In the genomic region with DNA sequence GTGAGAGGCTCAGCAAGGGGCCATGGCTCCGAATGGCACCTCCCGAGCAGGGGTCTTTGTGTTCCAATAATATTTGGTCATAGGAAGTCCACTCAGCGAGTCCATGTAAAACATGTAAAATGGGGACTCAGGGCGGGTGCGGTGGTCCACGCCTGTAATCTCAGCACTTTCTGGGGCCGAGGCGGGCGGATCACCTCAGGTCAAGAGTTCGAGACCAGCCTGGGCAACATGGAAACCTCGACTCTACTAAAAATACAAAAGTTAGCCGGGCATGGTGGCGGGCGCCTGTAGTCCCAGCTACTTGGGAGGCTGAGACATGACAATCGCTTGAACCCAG, we compare ENCODE assay signal across 9 cellular contexts. TPM values are rescaled to one million over a fixed set of nuclear protein-coding genes. Genes with fewer than 3 reads are reported as not detected.
A peak's percentile ranks its signal among the peaks of the same experiment; 100 is the strongest.
DNase-seq lines count a peak whose midpoint lies in the region; ATAC-seq and TF ChIP-seq lines count a peak whose summit lies in the region.
"Had no signal": no experiment of that assay in that cellular context is flagged by ENCODE, and none has a peak within 500 bp of the region (broad histone marks: within the 10 kb centered on the region; RNA-seq: fewer than 3 reads in every experiment).

No MANE protein-coding gene starts in this region.

- H3K4me2 ChIP-seq in hepatocyte (peak overlapping the region; percentile 93), smooth muscle cell (peak overlapping the region; percentile 87)

- no peaks in the 10 kb centered on the region for H3K36me3 Mint-ChIP-seq in mesothelial cell of epicardium

- peaks cover 14% of the 10 kb centered on the region for H3K4me1 ChIP-seq in Panc1 (ENCODE audit: control insufficient read depth, insufficient read depth, low read length)
- H3K4me1 ChIP-seq in hepatocyte (ENCODE audit: insufficient read depth), result peaks cover 4% of the 10 kb centered on the region
- no peaks in the 10 kb centered on the region for H3K4me1 ChIP-seq in smooth muscle cell (ENCODE audit: low read depth)

- H3K27me3 ChIP-seq in Panc1 (ENCODE audit: control insufficient read depth, insufficient read depth, low read length), result no peaks in the 10 kb centered on the region
- no peaks in the 10 kb centered on the region for H3K27me3 ChIP-seq in hepatocyte
- H3K27me3 ChIP-seq in smooth muscle cell (ENCODE audit: low read depth), result no peaks in the 10 kb centered on the region

- ATAC-seq in Panc1, result no peak
- ATAC-seq in GM18868 (IDR thresholded peaks at IDR 0.05; ENCODE audit: unreplicated experiment), result no peak

- no peak for TF ChIP-seq CTCF in GM12875 (IDR thresholded peaks at IDR 0.05; ENCODE audit: borderline replicate concordance, insufficient read depth, low read depth, low read length)
- no peak for TF ChIP-seq CTCF in Panc1 (IDR thresholded peaks at IDR 0.05)
- TF ChIP-seq CTCF in hepatocyte (IDR thresholded peaks at IDR 0.05; ENCODE audit: poor library complexity), result no peak
- TF ChIP-seq CTCF in smooth muscle cell (IDR thresholded peaks at IDR 0.05; ENCODE audit: borderline replicate concordance, insufficient read depth, poor library complexity, severe bottlenecking), result no peak
- TF ChIP-seq CTCF in mesothelial cell of epicardium (IDR thresholded peaks at IDR 0.05; ENCODE audit: unreplicated experiment), result no peak

- H3K9ac ChIP-seq in smooth muscle cell (ENCODE audit: low read depth), result no peak overlapping the region

- peak overlapping the region; percentile 72 for H3K27ac ChIP-seq in Panc1 (ENCODE audit: low read length)
- no peak overlapping the region for H3K27ac ChIP-seq in hepatocyte
- no peak overlapping the region for H3K27ac ChIP-seq in smooth muscle cell (ENCODE audit: low read depth)

- H3K4me1 Mint-ChIP-seq in mesothelial cell of epicardium, result peaks cover 6% of the 10 kb centered on the region

- H2AFZ ChIP-seq in hepatocyte, result peak overlapping the region; percentile 56
- peak overlapping the region; percentile 90 for H2AFZ ChIP-seq in smooth muscle cell (ENCODE audit: low read depth)

- H3K27ac Mint-ChIP-seq in mesothelial cell of epicardium, result no peak overlapping the region

- H3K9me3 Mint-ChIP-seq in mesothelial cell of epicardium, result peaks cover 3% of the 10 kb centered on the region

- H3K9me3 ChIP-seq in Panc1 (ENCODE audit: control insufficient read depth, insufficient read depth, low read depth, low read length), result no peaks in the 10 kb centered on the region
- no peaks in the 10 kb centered on the region for H3K9me3 ChIP-seq in hepatocyte (ENCODE audit: low read depth)
- no peaks in the 10 kb centered on the region for H3K9me3 ChIP-seq in smooth muscle cell (replicated peaks; ENCODE audit: low read depth)

- WGBS in hepatocyte (ENCODE audit: low lambda C conversion rate, missing lambda C conversion rate), result 89% methylated on average over 15 of the region's 15 CpGs
- WGBS in smooth muscle cell (ENCODE audit: low lambda C conversion rate), result 87% methylated on average over 15 of the region's 15 CpGs

- peaks cover 31% of the 10 kb centered on the region for H3K27me3 Mint-ChIP-seq in mesothelial cell of epicardium (ENCODE audit: low read depth)

- no TSS peak for BruUV-seq in Panc1 (replicated peaks; lab: Mats Ljungman, UMichigan)

- POLR2A ChIA-PET in Panc1 (lab: Charles Lee), result interaction anchor here (0.6 kb wide), 2 partner anchors 42 to 133 kb away, joined by 4 to 11 read pairs; no protein-coding TSS in a partner anchor

- H4K20me1 ChIP-seq in hepatocyte (ENCODE audit: insufficient read depth, poor library complexity, severe bottlenecking), result no peaks in the 10 kb centered on the region
- H4K20me1 ChIP-seq in smooth muscle cell (ENCODE audit: low read depth), result no peaks in the 10 kb centered on the region

- in situ Hi-C loops in Panc1 (cut with HindIII; ENCODE audit: low pct_unique_long_range_greater_than_20kb, low sequenced_read_pairs), result no loop called here

- intact Hi-C loops in Panc1 (cut with micrococcal nuclease; ENCODE audit: unreplicated experiment), result loop anchor here (10.0 kb wide), 1 partner anchor 217 kb away; a partner anchor contains a TSS

- no peak overlapping the region for H3K4me3 Mint-ChIP-seq in mesothelial cell of epicardium

- H3K4me3 ChIP-seq in GM12875 (ENCODE audit: low read depth, low read length) (peak overlapping the region; percentile 54), Panc1 (ENCODE audit: low read depth in 2 of 2, low read length in 2 of 2) (peak overlapping the region; percentile 53 to 64), hepatocyte (no peak overlapping the region), smooth muscle cell (peak overlapping the region; percentile 47)

- DNase-seq in Panc1 (ENCODE audit: low read depth, low spot score), result no peak
- DNase-seq in hepatocyte (ENCODE audit: low spot score), result no peak
- DNase-seq in smooth muscle cell (lab: John Stamatoyannopoulos, UW; ENCODE audit: unreplicated experiment), result no peak
- no peak for DNase-seq in SKM-1 treated with dmso at 0.1 percent for 144 hours (lab: John Stamatoyannopoulos, UW; ENCODE audit: unreplicated experiment)
- DNase-seq in activated CD4-positive, alpha-beta T cell treated with anti-CD3 and anti-CD28 coated beads for 4 hours, result no peak
- DNase-seq in mesothelial cell of epicardium (ENCODE audit: low spot score in 2 of 2, unreplicated experiment in 2 of 2), result no peak

- H3K79me2 ChIP-seq in hepatocyte, result no peaks in the 10 kb centered on the region
- no peaks in the 10 kb centered on the region for H3K79me2 ChIP-seq in smooth muscle cell (ENCODE audit: low read depth)

- H3K36me3 ChIP-seq in Panc1 (ENCODE audit: control insufficient read depth, insufficient read depth, low read length) (no peaks in the 10 kb centered on the region), hepatocyte (replicated peaks; ENCODE audit: insufficient read depth, low read depth) (no peaks in the 10 kb centered on the region), smooth muscle cell (ENCODE audit: low read depth) (no peaks in the 10 kb centered on the region)

- H3F3A ChIP-seq in smooth muscle cell (ENCODE audit: low read depth), result no peaks in the 10 kb centered on the region

- CTCF ChIA-PET in Panc1 (lab: Charles Lee), result interaction anchor here (0.6 to 2.9 kb wide), 3 partner anchors 21 to 55 kb away, joined by 3 to 11 read pairs (median 10); no protein-coding TSS in a partner anchor

- H3K9me2 ChIP-seq in hepatocyte (replicated peaks; ENCODE audit: insufficient read depth), result no peaks in the 10 kb centered on the region

RNA-seq across cellular contexts. Expression of a gene that starts 26.4 kb away (rescaled TPM):
- 0.15 TPM for total RNA-seq in Panc1 (2021; ENCODE audit: unreplicated experiment)
- 0.13 TPM for polyA plus RNA-seq in Panc1 (2012; ENCODE audit: insufficient read length)
- 0.23 and 0.76 TPM in 2 replicates for total RNA-seq in hepatocyte
- polyA plus RNA-seq in hepatocyte, result 0.11 and 0.50 TPM in 2 replicates
- not detected in 2 replicates for total RNA-seq in smooth muscle cell
- polyA plus RNA-seq in smooth muscle cell, result 0.26 TPM in 1 of 2 replicates, not detected in the other
- 0.29 to 0.67 TPM (median 0.31 TPM) in 3 replicates for total RNA-seq in mesothelial cell of epicardium
- total RNA-seq: RPMI7951 had no signal

RNA-seq across cellular contexts. Expression of a gene that starts 33.1 kb away (rescaled TPM):
- total RNA-seq in Panc1 (2021; ENCODE audit: unreplicated experiment) (not detected), hepatocyte (not detected in 2 replicates), smooth muscle cell (not detected in 2 replicates), mesothelial cell of epicardium (not detected in 3 replicates)
- polyA plus RNA-seq in Panc1 (2012; ENCODE audit: insufficient read length), result not detected
- polyA plus RNA-seq in hepatocyte (not detected in 2 replicates), smooth muscle cell (not detected in 2 replicates)
- total RNA-seq: RPMI7951 had no signal

RNA-seq across cellular contexts. Expression of a gene that starts 33.6 kb away (rescaled TPM):
- total RNA-seq in Panc1 (2021; ENCODE audit: unreplicated experiment) (0.18 TPM), hepatocyte (0.17 and 1.3 TPM in 2 replicates), smooth muscle cell (0.49 and 0.67 TPM in 2 replicates), mesothelial cell of epicardium (0.76 to 1.2 TPM (median 1.1 TPM) in 3 replicates)
- 0.42 TPM for polyA plus RNA-seq in Panc1 (2012; ENCODE audit: insufficient read length)
- polyA plus RNA-seq in hepatocyte (0.35 and 1.0 TPM in 2 replicates), smooth muscle cell (0.85 and 0.89 TPM in 2 replicates)
